19 cellular contexts compared by ENCODE assay signal in the genomic region with DNA sequence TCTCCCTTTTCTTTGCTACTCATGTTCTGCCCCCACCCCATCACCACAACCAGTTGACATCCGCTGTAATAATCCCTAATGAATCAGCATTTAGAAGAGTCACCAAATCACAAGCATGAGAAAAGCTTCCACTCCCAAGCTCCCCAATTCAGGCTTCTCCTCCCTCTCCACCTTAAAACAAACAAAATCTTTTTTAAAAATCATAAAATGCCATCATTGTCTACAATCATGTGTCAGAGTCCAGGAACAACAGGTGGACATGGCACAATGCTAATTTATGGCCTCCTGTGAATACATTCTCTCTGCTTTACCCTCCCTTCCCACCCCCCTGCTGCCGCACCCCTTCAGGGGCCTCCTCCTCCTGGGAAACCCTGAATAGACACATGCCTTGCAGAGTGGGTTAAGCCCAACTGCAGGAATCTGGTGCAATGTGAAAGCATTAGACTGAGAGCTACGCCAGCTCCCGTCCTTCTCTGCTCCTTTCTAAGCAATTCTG. TPM values are rescaled to one million over a fixed set of nuclear protein-coding genes. Genes with fewer than 3 reads are reported as not detected.
DNase-seq lines count a peak whose midpoint lies in the region; ATAC-seq and TF ChIP-seq lines count a peak whose summit lies in the region.
"Had no signal": no experiment of that assay in that cellular context is flagged by ENCODE, and none has a peak within 500 bp of the region (broad histone marks: within the 10 kb centered on the region; RNA-seq: fewer than 3 reads in every experiment).

No MANE protein-coding gene starts in this region.

- H3K36me3 ChIP-seq in transverse colon (no peaks in the 10 kb centered on the region), tibial artery (peaks cover 0 to 10% (median 0%) of the 10 kb centered on the region in 3 donors)
- H3K36me3 ChIP-seq: breast epithelium had no signal

- TF ChIP-seq POLR2A in transverse colon (IDR thresholded peaks at IDR 0.05), result no peak

- H3K27me3 Mint-ChIP-seq in brain, result peaks cover 6% of the 10 kb centered on the region

- H3K4me1 ChIP-seq in transverse colon (peaks cover 8 to 27% (median 22%) of the 10 kb centered on the region in 4 donors), tibial artery (peaks cover 0 to 21% (median 16%) of the 10 kb centered on the region in 4 donors)

- intact Hi-C loops in transverse colon (cut with DNase I; ENCODE audit: low total_unique reads) (no loop called here), tibial artery (cut with DNase I; ENCODE audit: low total_unique reads) (no loop called here)

- H3K9me3 Mint-ChIP-seq in brain, result peaks cover 0 to 2% (median 0%) of the 10 kb centered on the region in 5 experiments
- H3K9me3 Mint-ChIP-seq: activated naive CD4-positive, alpha-beta T cell treated with anti-CD3 and anti-CD28 coated beads, Interleukin-2, amount 50 U/mL, for 24 hours; CD8-positive, alpha-beta memory T cell had no signal

- no peak for TF ChIP-seq EP300 in transverse colon (IDR thresholded peaks at IDR 0.05; ENCODE audit: low read depth)

- in situ Hi-C loops in transverse colon (cut with MboI; ENCODE audit: low pct_ligation_motif_present in 1 of 4, low pct_unique_long_range_greater_than_20kb in 1 of 4, low sequenced_read_pairs in 3 of 4), result loop anchor here in 1 of 4 donors (25.0 kb wide), 1 partner anchor 315 kb away; no protein-coding TSS in a partner anchor

- DNase-seq in NCI-H82 (lab: John Stamatoyannopoulos, UW) (peak; percentile 47), NCI-H82 treated with DMSO at 0.1 percent for 48 hours (lab: John Stamatoyannopoulos, UW; ENCODE audit: unreplicated experiment) (no peak), left kidney (ENCODE audit: low read depth, low spot score) (peak; percentile 69), transverse colon (peak; percentile 40), SKM-1 (lab: John Stamatoyannopoulos, UW; ENCODE audit: unreplicated experiment) (no peak), tibial artery (no peak)
- DNase-seq: activated CD8-positive, alpha-beta memory T cell treated with anti-CD3 and anti-CD28 coated beads, Interleukin-2, amount 50 U/mL, for 48 hours; CD8-positive, alpha-beta memory T cell; EL; kidney glomerular epithelial cell; NCI-H2029; NK-92 treated with Interleukin-12 subunit alpha and Interleukin-12 subunit beta, amount 100 ng/mL, for 24 hours; stimulated activated CD4-positive, alpha-beta T cell treated with anti-CD3 and anti-CD28 coated beads, Interleukin-2, amount 100 ng/mL, for 24 hours had no signal

- H3K4me1 Mint-ChIP-seq in brain, result peaks cover 83% of the 10 kb centered on the region

- H3K4me3 Mint-ChIP-seq in brain, result peak overlapping the region; percentile 83 to 95 (median 84)
- H3K4me3 Mint-ChIP-seq: activated naive CD4-positive, alpha-beta T cell treated with anti-CD3 and anti-CD28 coated beads, Interleukin-2, amount 50 U/mL, for 24 hours; CD8-positive, alpha-beta memory T cell had no signal

- peak overlapping the region; percentile 52 to 85 (median 73) for H3K27ac Mint-ChIP-seq in brain
- H3K27ac Mint-ChIP-seq: activated naive CD4-positive, alpha-beta T cell treated with anti-CD3 and anti-CD28 coated beads, Interleukin-2, amount 50 U/mL, for 24 hours; CD8-positive, alpha-beta memory T cell had no signal

- H3K36me3 Mint-ChIP-seq in brain, result peaks cover 17% of the 10 kb centered on the region

- TF ChIP-seq CTCF in brain (conservative IDR thresholded peaks at IDR 0.05) (no peak), transverse colon (IDR thresholded peaks at IDR 0.05) (no peak), tibial artery (IDR thresholded peaks at IDR 0.05) (no peak)

- H3K9me3 ChIP-seq in transverse colon, result no peaks in the 10 kb centered on the region
- no peaks in the 10 kb centered on the region for H3K9me3 ChIP-seq in tibial artery
- H3K9me3 ChIP-seq: breast epithelium had no signal

- no peak overlapping the region for H3K27ac ChIP-seq in transverse colon
- H3K27ac ChIP-seq in tibial artery, result no peak overlapping the region
- H3K27ac ChIP-seq: breast epithelium had no signal

- ATAC-seq in HG02981 (IDR thresholded peaks at IDR 0.05; ENCODE audit: unreplicated experiment), result no peak
- ATAC-seq: GM12878, Right ventricle myocardium inferior had no signal

- WGBS in transverse colon (ENCODE audit: low coverage in 1 of 2), 2 donors, result 20 to 43% methylated on average over 2 to 4 of the region's 4 CpGs

- H3K4me3 ChIP-seq in transverse colon (no peak overlapping the region), tibial artery (no peak overlapping the region)
- H3K4me3 ChIP-seq: breast epithelium, GM12878 had no signal

- H3K27me3 ChIP-seq in transverse colon, result peaks cover 19% of the 10 kb centered on the region
- peaks cover 0 to 21% of the 10 kb centered on the region in 2 donors for H3K27me3 ChIP-seq in tibial artery
- H3K27me3 ChIP-seq: breast epithelium had no signal

RNA-seq across cellular contexts. Expression of gene LRRC4, which starts 3.7 kb away (rescaled TPM):
- polyA plus RNA-seq in brain (ENCODE audit: insufficient read depth, low read depth, low replicate concordance), result 7.8 TPM
- 1 to 10 TPM in 2 of 4 donors, under 1 TPM in 2; 0.20 to 1.2 (median 0.96) TPM for total RNA-seq in transverse colon
- polyA plus RNA-seq: CD8-positive, alpha-beta memory T cell had no signal

Comparison
In these comparisons a context has a peak if more than half of its experiments do, and no peak if none do; other contexts are left out.
1. DNase-seq: peak in NCI-H82 (single experiment), left kidney (single experiment) and transverse colon (single experiment); none in NCI-H82 treated with DMSO at 0.1 percent for 48 hours (single experiment), SKM-1 (single experiment) and tibial artery (0 of 2).